ENCODE assay signal across 32 cellular contexts in the genomic region with DNA sequence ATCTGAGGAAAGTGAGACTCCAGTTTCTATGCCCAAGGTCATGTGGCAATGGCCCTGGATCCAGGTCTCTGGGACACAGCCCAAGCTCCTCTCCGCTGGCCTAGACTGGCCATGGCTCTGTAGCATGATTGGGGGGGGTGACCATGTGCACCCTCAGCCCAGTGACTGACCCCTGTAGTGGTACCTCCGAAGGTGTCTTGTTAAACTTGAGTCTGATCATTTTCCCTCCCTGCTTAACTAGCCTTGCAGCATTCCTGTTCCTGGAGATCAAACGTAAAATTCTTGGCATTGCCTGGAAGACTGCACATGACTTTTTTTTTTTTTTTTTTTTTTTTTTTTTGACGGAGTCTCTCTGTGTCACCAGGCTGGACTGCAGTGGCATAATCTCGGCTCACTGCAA.
"Had no signal": no experiment of that assay in that cellular context is flagged by ENCODE, and none has a peak within 500 bp of the region (broad histone marks: within the 10 kb centered on the region; RNA-seq: fewer than 3 reads in every experiment).

No MANE protein-coding gene starts in this region.

- H3K27ac ChIP-seq: ascending aorta, body of pancreas, KMS-11, SK-N-MC had no signal

- DNase-seq: activated B cell treated with CpG ODN at 0.5 μM for 24 hours; activated CD4-positive, alpha-beta T cell treated with anti-CD3 and anti-CD28 coated beads for 1 hour; activated CD4-positive, alpha-beta T cell treated with anti-CD3 and anti-CD28 coated beads, Interleukin-2, amount 10 ng/mL, durations not matched to agents 24 days and 14 days; activated CD4-positive, alpha-beta T cell treated with anti-CD3 and anti-CD28 coated beads, Interleukin-2, amount 50 U/mL, for 48 hours; activated CD8-positive, alpha-beta memory T cell treated with anti-CD3 and anti-CD28 coated beads, Interleukin-2, amount 10 ng/mL, durations not matched to agents 7 days and 5 days; activated effector memory CD4-positive, alpha-beta T cell treated with Interleukin-2 at 50 U/mL for 16 hours; activated naive CD4-positive, alpha-beta T cell treated with Interleukin-2 at 50 U/mL for 16 hours; activated naive CD8-positive, alpha-beta T cell treated with anti-CD3 and anti-CD28 coated beads, Interleukin-2, amount 50 U/mL, for 24 hours; activated T-cell treated with anti-CD3 and anti-CD28 coated beads, Interleukin-2, amount 50 U/mL, for 24 hours; amniotic stem cell; body of pancreas; central memory CD4-positive, alpha-beta T cell; MG63; MV-4-11; NCI-H1092 treated with DMSO at 0.1 percent for 48 hours; NCI-H1417 treated with DMSO at 0.1 percent for 48 hours; NCI-H1694; NCI-H2029; NCI-H2107; NCI-H2171 treated with DMSO at 0.1 percent for 48 hours; NCI-H345; NCI-H510A; NCI-H526 treated with DMSO at 0.1 percent for 48 hours; NCI-H82; NK-92 treated with Interleukin-12 subunit alpha and Interleukin-12 subunit beta, amount 100 ng/mL, for 24 hours; PC-3; SHP77 treated with DMSO at 0.1 percent for 48 hours; SW 1271 had no signal

- H3K4me2 ChIP-seq: KMS-11 had no signal

- H3K9ac ChIP-seq: KMS-11 had no signal

- H3K36me3 ChIP-seq: ascending aorta, MG63 had no signal

- H3K9me3 ChIP-seq: ascending aorta, body of pancreas, MG63 had no signal

- H3K4me3 ChIP-seq: ascending aorta, body of pancreas, MG63, SK-N-MC had no signal

- H3K4me1 ChIP-seq: ascending aorta, body of pancreas had no signal

- FAIRE-seq: bronchial epithelial cell had no signal

- H3K27me3 ChIP-seq: ascending aorta, body of pancreas, MG63 had no signal
